15 cellular contexts compared by ENCODE assay signal in genomic region chr17:14310584-14310983, GRCh38. TPM values are rescaled to one million over a fixed set of nuclear protein-coding genes. Genes with fewer than 3 reads are reported as not detected.
DNase-seq lines count a peak whose midpoint lies in the region; ATAC-seq and TF ChIP-seq lines count a peak whose summit lies in the region.
"Had no signal": no experiment of that assay in that cellular context is flagged by ENCODE, and none has a peak within 500 bp of the region (broad histone marks: within the 10 kb centered on the region; RNA-seq: fewer than 3 reads in every experiment).

No MANE protein-coding gene starts in this region.

- no peaks in the 10 kb centered on the region for H3K9me3 ChIP-seq in iPS-15b (ENCODE audit: control insufficient read depth, insufficient read depth, low read length)
- H3K9me3 ChIP-seq in Karpas-422 (ENCODE audit: low read length): no peaks in the 10 kb centered on the region
- H3K9me3 ChIP-seq: neutrophil had no signal

- POLR2A ChIA-PET in activated CD8-positive, alpha-beta T cell treated with anti-CD3 and anti-CD28 coated beads for 36 hours (lab: Charles Lee): interaction anchor here (1.9 kb wide), 1 partner anchor 10 kb away, joined by 7 read pairs; the partner anchor contains the start of gene HS3ST3B1

- no peak overlapping the region for H3K27ac ChIP-seq in Karpas-422 (ENCODE audit: low read length)
- H3K27ac ChIP-seq: neutrophil had no signal

- H3K4me3 ChIP-seq in iPS-15b (ENCODE audit: low read depth, low read length) (peak overlapping the region; percentile 83), Karpas-422 (ENCODE audit: low read length) (no peak overlapping the region)

- H3K36me3 Mint-ChIP-seq in activated naive CD8-positive, alpha-beta T cell: peaks cover 7% of the 10 kb centered on the region
- H3K36me3 Mint-ChIP-seq in activated naive CD8-positive, alpha-beta T cell treated with anti-CD3 and anti-CD28 coated beads, Interleukin-2, amount 50 U/mL, for 24 hours (ENCODE audit: low read depth): peaks cover 24% of the 10 kb centered on the region
- H3K36me3 Mint-ChIP-seq in activated CD8-positive, alpha-beta T cell treated with anti-CD3 and anti-CD28 coated beads for 36 hours (ENCODE audit: low read depth): peaks cover 17% of the 10 kb centered on the region
- H3K36me3 Mint-ChIP-seq in stimulated activated effector memory CD8-positive, alpha-beta T cell treated with anti-CD3 and anti-CD28 coated beads, Interleukin-12 subunit alpha, Interleukin-12 subunit beta, amount 100 ng/mL, for 72 hours: peaks cover 19% of the 10 kb centered on the region

- no peak for TF ChIP-seq CTCF in activated CD8-positive, alpha-beta T cell treated with anti-CD3 and anti-CD28 coated beads for 36 hours (IDR thresholded peaks at IDR 0.05)

- no peak for DNase-seq in activated naive CD8-positive, alpha-beta T cell treated with anti-CD3 and anti-CD28 coated beads, Interleukin-2, amount 50 U/mL, for 24 hours
- DNase-seq in activated CD8-positive, alpha-beta T cell treated with anti-CD3 and anti-CD28 coated beads for 36 hours: no peak
- DNase-seq in stimulated activated effector memory CD8-positive, alpha-beta T cell treated with anti-CD3 and anti-CD28 coated beads, Interleukin-12 subunit alpha, Interleukin-12 subunit beta, amount 100 ng/mL, for 72 hours (ENCODE audit: low spot score in 2 of 2): no peak
- no peak for DNase-seq in Karpas-422
- DNase-seq in NCI-H187 (lab: John Stamatoyannopoulos, UW): no peak
- no peak for DNase-seq in left lobe of liver (ENCODE audit: low spot score)
- DNase-seq: AML-193; amniotic stem cell; KBM-7; NCI-H2227 treated with DMSO at 0.1 percent for 48 hours; stimulated activated CD4-positive, alpha-beta T cell treated with anti-CD3 and anti-CD28 coated beads, Interleukin-1b, Interleukin-23, amount 100 ng/mL, for 48 hours had no signal

- no peak overlapping the region for H2AFZ ChIP-seq in Karpas-422 (ENCODE audit: low read length)

- H3K36me3 ChIP-seq in iPS-15b (ENCODE audit: control insufficient read depth, insufficient read depth, low read length) (no peaks in the 10 kb centered on the region), Karpas-422 (ENCODE audit: insufficient read depth, low read length) (no peaks in the 10 kb centered on the region)
- H3K36me3 ChIP-seq: neutrophil had no signal

- H3K4me2 ChIP-seq in Karpas-422 (ENCODE audit: low read depth, low read length, poor library complexity, severe bottlenecking): no peak overlapping the region

- peak overlapping the region; percentile 48 for H3K4me3 Mint-ChIP-seq in activated naive CD8-positive, alpha-beta T cell
- H3K4me3 Mint-ChIP-seq in activated naive CD8-positive, alpha-beta T cell treated with anti-CD3 and anti-CD28 coated beads, Interleukin-2, amount 50 U/mL, for 24 hours: no peak overlapping the region
- H3K4me3 Mint-ChIP-seq in activated CD8-positive, alpha-beta T cell treated with anti-CD3 and anti-CD28 coated beads for 36 hours: peak overlapping the region; percentile 41
- peak overlapping the region; percentile 75 for H3K4me3 Mint-ChIP-seq in stimulated activated effector memory CD8-positive, alpha-beta T cell treated with anti-CD3 and anti-CD28 coated beads, Interleukin-12 subunit alpha, Interleukin-12 subunit beta, amount 100 ng/mL, for 72 hours

- no peaks in the 10 kb centered on the region for H3K9me2 ChIP-seq in Karpas-422 (replicated peaks; ENCODE audit: insufficient read depth, low read length)

- H3K4me1 ChIP-seq in iPS-15b (ENCODE audit: control insufficient read depth, insufficient read depth, low read length) (peaks cover 26% of the 10 kb centered on the region), Karpas-422 (ENCODE audit: low read length) (no peaks in the 10 kb centered on the region)

- intact Hi-C loops in activated CD8-positive, alpha-beta T cell treated with anti-CD3 and anti-CD28 coated beads for 36 hours (cut with micrococcal nuclease): no loop called here

- no peak overlapping the region for H3K9ac ChIP-seq in iPS-15b (ENCODE audit: low read depth, low read length)
- no peak overlapping the region for H3K9ac ChIP-seq in Karpas-422 (ENCODE audit: low read length)

- H4K20me1 ChIP-seq in Karpas-422 (ENCODE audit: insufficient read depth, low read depth, low read length): no peaks in the 10 kb centered on the region

- ATAC-seq in activated naive CD8-positive, alpha-beta T cell treated with anti-CD3 and anti-CD28 coated beads, Interleukin-2, amount 50 U/mL, for 24 hours: no peak
- no peak for ATAC-seq in activated CD8-positive, alpha-beta T cell treated with anti-CD3 and anti-CD28 coated beads for 36 hours
- ATAC-seq in stimulated activated effector memory CD8-positive, alpha-beta T cell treated with anti-CD3 and anti-CD28 coated beads, Interleukin-12 subunit alpha, Interleukin-12 subunit beta, amount 100 ng/mL, for 72 hours: no peak
- no peak for ATAC-seq in left lobe of liver
- ATAC-seq: activated CD4-positive, CD25-positive, alpha-beta regulatory T cell treated with anti-CD3 and anti-CD28 coated beads, Interleukin-2, amount 50 U/mL, for 24 hours had no signal

- H3K27me3 ChIP-seq in iPS-15b (ENCODE audit: control insufficient read depth, insufficient read depth, low read length) (peaks cover 29% of the 10 kb centered on the region), Karpas-422 (ENCODE audit: low read length) (no peaks in the 10 kb centered on the region)

- peaks cover 58% of the 10 kb centered on the region for H3K4me1 Mint-ChIP-seq in activated naive CD8-positive, alpha-beta T cell (ENCODE audit: low read depth)
- peaks cover 53% of the 10 kb centered on the region for H3K4me1 Mint-ChIP-seq in activated naive CD8-positive, alpha-beta T cell treated with anti-CD3 and anti-CD28 coated beads, Interleukin-2, amount 50 U/mL, for 24 hours
- peaks cover 64% of the 10 kb centered on the region for H3K4me1 Mint-ChIP-seq in activated CD8-positive, alpha-beta T cell treated with anti-CD3 and anti-CD28 coated beads for 36 hours (ENCODE audit: low read depth)
- peaks cover 55% of the 10 kb centered on the region for H3K4me1 Mint-ChIP-seq in stimulated activated effector memory CD8-positive, alpha-beta T cell treated with anti-CD3 and anti-CD28 coated beads, Interleukin-12 subunit alpha, Interleukin-12 subunit beta, amount 100 ng/mL, for 72 hours

- CTCF ChIA-PET in activated CD8-positive, alpha-beta T cell treated with anti-CD3 and anti-CD28 coated beads for 36 hours (lab: Charles Lee): no interaction called here

- peak overlapping the region; percentile 78 for H3K27ac Mint-ChIP-seq in activated naive CD8-positive, alpha-beta T cell
- H3K27ac Mint-ChIP-seq in activated naive CD8-positive, alpha-beta T cell treated with anti-CD3 and anti-CD28 coated beads, Interleukin-2, amount 50 U/mL, for 24 hours: no peak overlapping the region
- peak overlapping the region; percentile 9 for H3K27ac Mint-ChIP-seq in activated CD8-positive, alpha-beta T cell treated with anti-CD3 and anti-CD28 coated beads for 36 hours
- H3K27ac Mint-ChIP-seq in stimulated activated effector memory CD8-positive, alpha-beta T cell treated with anti-CD3 and anti-CD28 coated beads, Interleukin-12 subunit alpha, Interleukin-12 subunit beta, amount 100 ng/mL, for 72 hours: peak overlapping the region; percentile 38

- H3K9me3 Mint-ChIP-seq in activated naive CD8-positive, alpha-beta T cell (ENCODE audit: low read depth): no peaks in the 10 kb centered on the region
- H3K9me3 Mint-ChIP-seq in activated naive CD8-positive, alpha-beta T cell treated with anti-CD3 and anti-CD28 coated beads, Interleukin-2, amount 50 U/mL, for 24 hours: no peaks in the 10 kb centered on the region
- no peaks in the 10 kb centered on the region for H3K9me3 Mint-ChIP-seq in activated CD8-positive, alpha-beta T cell treated with anti-CD3 and anti-CD28 coated beads for 36 hours
- no peaks in the 10 kb centered on the region for H3K9me3 Mint-ChIP-seq in stimulated activated effector memory CD8-positive, alpha-beta T cell treated with anti-CD3 and anti-CD28 coated beads, Interleukin-12 subunit alpha, Interleukin-12 subunit beta, amount 100 ng/mL, for 72 hours

- no peaks in the 10 kb centered on the region for H3K27me3 Mint-ChIP-seq in activated naive CD8-positive, alpha-beta T cell
- no peaks in the 10 kb centered on the region for H3K27me3 Mint-ChIP-seq in activated naive CD8-positive, alpha-beta T cell treated with anti-CD3 and anti-CD28 coated beads, Interleukin-2, amount 50 U/mL, for 24 hours
- no peaks in the 10 kb centered on the region for H3K27me3 Mint-ChIP-seq in activated CD8-positive, alpha-beta T cell treated with anti-CD3 and anti-CD28 coated beads for 36 hours

- H3K79me2 ChIP-seq in Karpas-422 (ENCODE audit: low read length): no peaks in the 10 kb centered on the region

RNA-seq across cellular contexts. Expression of gene HS3ST3B1, which starts 9.7 kb away (rescaled TPM):
- 1 to 10 TPM; 4.9 to 5.1 TPM for total RNA-seq in activated CD8-positive, alpha-beta T cell treated with anti-CD3 and anti-CD28 coated beads for 36 hours
- total RNA-seq in Karpas-422 (2014; rRNA removed; shearing (Covaris generic); ENCODE audit: low replicate concordance): not detected in 2 replicates
- 39.8 TPM for total RNA-seq in left lobe of liver
